In the genomic region with DNA sequence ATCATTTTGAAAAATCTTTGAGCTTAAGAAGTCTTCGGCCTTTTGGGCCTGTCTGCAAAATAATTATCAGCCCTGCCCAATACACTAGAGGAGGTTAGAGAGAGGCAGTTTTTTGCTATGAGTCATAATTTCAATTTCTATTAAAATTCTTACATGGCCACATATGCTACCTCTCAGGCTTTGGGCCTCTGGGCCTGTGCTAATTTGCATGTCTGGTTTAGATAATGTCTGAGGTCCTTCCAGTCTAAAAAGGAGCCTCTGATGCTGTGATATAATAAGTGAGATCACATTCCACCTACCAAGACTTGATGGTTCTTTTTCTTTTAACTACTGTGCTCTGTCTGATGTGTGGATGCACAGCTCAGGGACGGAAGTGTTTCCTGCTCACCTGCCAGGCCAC, we compare ENCODE assay signal across 9 cellular contexts.
DNase-seq lines count a peak whose midpoint lies in the region; ATAC-seq lines count a peak whose summit lies in the region.
"Had no signal": no experiment of that assay in that cellular context is flagged by ENCODE, and none has a peak within 500 bp of the region (broad histone marks: within the 10 kb centered on the region; RNA-seq: fewer than 3 reads in every experiment).

No MANE protein-coding gene starts in this region.

- H3K9me3 Mint-ChIP-seq in memory B cell: no peaks in the 10 kb centered on the region

- no peak overlapping the region for H3K4me3 Mint-ChIP-seq in memory B cell

- DNase-seq in memory B cell (ENCODE audit: low spot score in 2 of 2): no peak
- no peak for DNase-seq in UCSD-AML1 (lab: John Stamatoyannopoulos, UW; ENCODE audit: unreplicated experiment)
- no peak for DNase-seq in putamen (ENCODE audit: low spot score)
- DNase-seq in NCI-H446 treated with DMSO at 0.1 percent for 48 hours (lab: John Stamatoyannopoulos, UW): no peak
- no peak for DNase-seq in NCI-H345 treated with DMSO at 0.1 percent for 48 hours (lab: John Stamatoyannopoulos, UW; ENCODE audit: unreplicated experiment)

- H3K27ac Mint-ChIP-seq in memory B cell: peak overlapping the region; percentile 81

- H3K36me3 Mint-ChIP-seq in memory B cell: peaks cover 35% of the 10 kb centered on the region

- H3K27me3 Mint-ChIP-seq in memory B cell: no peaks in the 10 kb centered on the region

- peaks cover 20% of the 10 kb centered on the region for H3K4me1 Mint-ChIP-seq in memory B cell

- ATAC-seq in GM18511 (IDR thresholded peaks at IDR 0.05; ENCODE audit: unreplicated experiment) (peak; percentile 99), GM21576 (IDR thresholded peaks at IDR 0.05; ENCODE audit: unreplicated experiment) (peak; percentile 99), HG03457 (IDR thresholded peaks at IDR 0.05; ENCODE audit: unreplicated experiment) (peak; percentile 93), memory B cell (ENCODE audit: low read depth) (peak; percentile 83)
- ATAC-seq: gastroesophageal sphincter had no signal
